In the genomic region with DNA sequence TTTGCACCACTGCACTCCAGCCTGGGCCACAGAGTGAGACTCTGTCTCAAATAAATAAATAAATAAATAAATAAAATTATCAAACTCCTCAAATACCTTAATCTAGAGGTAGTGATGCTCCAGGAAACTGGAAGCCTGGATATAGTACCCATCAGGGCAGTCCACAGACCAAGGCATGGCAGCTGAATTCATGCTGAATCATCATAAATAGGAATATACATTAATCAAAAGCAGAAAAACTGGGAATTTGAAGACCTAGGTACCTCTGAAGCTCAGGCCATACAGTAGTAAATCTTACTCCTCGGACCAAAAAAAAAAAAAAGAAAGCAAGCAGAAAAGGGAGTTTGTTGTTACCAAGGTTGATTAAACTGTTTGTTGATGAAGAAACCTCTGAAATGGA, we compare ENCODE assay signal across 25 cellular contexts.
"Had no signal": no experiment of that assay in that cellular context is flagged by ENCODE, and none has a peak within 500 bp of the region (broad histone marks: within the 10 kb centered on the region; RNA-seq: fewer than 3 reads in every experiment).

No MANE protein-coding gene starts in this region.

- ATAC-seq: foreskin keratinocyte, gastroesophageal sphincter, heart left ventricle, left cardiac atrium, left lung, left ventricle myocardium superior, lower lobe of right lung, mucosa of descending colon had no signal

- H3K27ac Mint-ChIP-seq: mesothelial cell of epicardium, naive B cell had no signal

- H3K4me1 ChIP-seq: esophagus muscularis mucosa, foreskin keratinocyte, gastroesophageal sphincter, heart left ventricle, left lung, lower lobe of right lung had no signal

- DNase-seq: dermis blood vessel endothelial cell; dorsolateral prefrontal cortex; effector CD4-positive, alpha-beta T cell; effector memory CD4-positive, alpha-beta T cell; foreskin keratinocyte; heart left ventricle; hypothalamus; left cardiac atrium; left lung; left ventricle myocardium superior; lower lobe of right lung; mesenchymal stem cell; mucosa of descending colon; naive B cell had no signal

- H3K27ac ChIP-seq: coronary artery, dorsolateral prefrontal cortex, epithelial cell of prostate, esophagus muscularis mucosa, foreskin keratinocyte, gastroesophageal sphincter, heart left ventricle, hepatocyte, left lung, lower lobe of right lung had no signal

- H3K79me2 ChIP-seq: hepatocyte had no signal

- FAIRE-seq: colon, endometrium, frontal cortex, islet of Langerhans, keratinocyte had no signal

- H3K4me3 Mint-ChIP-seq: mesothelial cell of epicardium had no signal

- H3K4me3 ChIP-seq: coronary artery, dorsolateral prefrontal cortex, esophagus muscularis mucosa, gastroesophageal sphincter, heart left ventricle, hepatocyte, left lung, lower lobe of right lung, mucosa of descending colon had no signal

- H3K4me2 ChIP-seq: hepatocyte had no signal

- H3K4me1 Mint-ChIP-seq: naive B cell had no signal

- H3K27me3 Mint-ChIP-seq: naive B cell had no signal

- H3K27me3 ChIP-seq: dorsolateral prefrontal cortex, esophagus muscularis mucosa, foreskin keratinocyte, gastroesophageal sphincter, heart left ventricle, hepatocyte, left lung had no signal

- H3K36me3 Mint-ChIP-seq: mesothelial cell of epicardium had no signal

- H3K9me3 ChIP-seq: esophagus muscularis mucosa, gastroesophageal sphincter, heart left ventricle, left lung, lower lobe of right lung had no signal

- H2AFZ ChIP-seq: hepatocyte had no signal

- H3K36me3 ChIP-seq: esophagus muscularis mucosa, gastroesophageal sphincter, heart left ventricle, left lung, lower lobe of right lung had no signal
